ENCODE assay signal across 8 cellular contexts in genomic region chr3:107525101-107525953, GRCh38. TPM values are rescaled to one million over a fixed set of nuclear protein-coding genes. Genes with fewer than 3 reads are reported as not detected.
A peak's percentile ranks its signal among the peaks of the same experiment; 100 is the strongest.
DNase-seq lines count a peak whose midpoint lies in the region; ATAC-seq and TF ChIP-seq lines count a peak whose summit lies in the region.

No MANE protein-coding gene starts in this region.

- H3K4me3 ChIP-seq in AG10803 (ENCODE audit: low read length): peak overlapping the region; percentile 91
- H3K4me3 ChIP-seq in GM23338: peak overlapping the region; percentile 92
- peak overlapping the region; percentile 90 for H3K4me3 ChIP-seq in SJCRH30
- H3K4me3 ChIP-seq in adipocyte (ENCODE audit: low read length): peak overlapping the region; percentile 99
- peak overlapping the region; percentile 70 to 94 (median 91) for H3K4me3 ChIP-seq in heart right ventricle
- peak overlapping the region; percentile 61 for H3K4me3 ChIP-seq in ovary

- H2AFZ ChIP-seq in GM23338: peak overlapping the region; percentile 84

- H3K4me1 Mint-ChIP-seq in GM23338: peaks cover 12% of the 10 kb centered on the region; the same call in 2 of the 3 replicates

- WGBS in heart right ventricle, 2 donors: 1% methylated on average over 57 to 66 of the region's 66 CpGs
- WGBS in ovary, 3 donors: 1% methylated on average over 66 of the region's 66 CpGs

- H3K9me3 ChIP-seq in SJCRH30 (replicated peaks) (no peaks in the 10 kb centered on the region), adipocyte (ENCODE audit: control insufficient read depth, low read length) (no peaks in the 10 kb centered on the region), heart right ventricle (no peaks in the 10 kb centered on the region), ovary (no peaks in the 10 kb centered on the region)

- no peak for TF ChIP-seq POLR2A in ovary (IDR thresholded peaks at IDR 0.05)
- no peak for TF ChIP-seq POLR2A in GM18505 (IDR thresholded peaks at IDR 0.05; ENCODE audit: borderline replicate concordance, extremely low read depth, insufficient read depth, insufficient read length)

- TF ChIP-seq EP300 in ovary (IDR thresholded peaks at IDR 0.05): no peak

- TF ChIP-seq CTCF in AG10803 (conservative IDR thresholded peaks at IDR 0.05; ENCODE audit: low read length) (no peak), GM23338 (conservative IDR thresholded peaks at IDR 0.05; ENCODE audit: low read depth in 2 of 2) (no peak), heart right ventricle (IDR thresholded peaks at IDR 0.05) (no peak), ovary (IDR thresholded peaks at IDR 0.05) (no peak)

- ATAC-seq in GM23338 (peak; percentile 2; the same call in 1 of the 3 replicates), heart right ventricle (peak in 3 of 8 donors; percentile 11 to 24 (median 15)), GM18505 (IDR thresholded peaks at IDR 0.05; ENCODE audit: unreplicated experiment) (no peak)

- peaks cover 16% of the 10 kb centered on the region for H4K20me1 ChIP-seq in GM23338 (replicated peaks; ENCODE audit: insufficient read depth)

- peak overlapping the region; percentile 97 for H3K4me2 ChIP-seq in GM23338

- peak; percentile 24 for DNase-seq in AG10803 (ENCODE audit: low read depth)
- peak; percentile 52 for DNase-seq in GM23338 (ENCODE audit: low spot score)
- peak; percentile 31 to 42 for DNase-seq in SJCRH30
- DNase-seq in adipocyte (ENCODE audit: low read depth): peak; percentile 76
- peak; percentile 22 to 55 for DNase-seq in heart right ventricle
- peak; percentile 36 to 63 (median 55) for DNase-seq in ovary
- DNase-seq in NCI-H1092 treated with DMSO at 0.1 percent for 48 hours (lab: John Stamatoyannopoulos, UW): no peak

- H3K36me3 ChIP-seq in GM23338 (ENCODE audit: insufficient read depth) (peaks cover 4% of the 10 kb centered on the region; the same call in 1 of the 2 replicates), SJCRH30 (peaks cover 7% of the 10 kb centered on the region; the same call in 1 of the 2 replicates), adipocyte (ENCODE audit: control insufficient read depth, insufficient read depth, low read length, severe bottlenecking) (no peaks in the 10 kb centered on the region), heart right ventricle (peaks cover 0 to 12% (median 0%) of the 10 kb centered on the region in 9 donors), ovary (no peaks in the 10 kb centered on the region)

- H3K27me3 ChIP-seq in GM23338 (ENCODE audit: insufficient read depth) (peaks cover 16% of the 10 kb centered on the region), SJCRH30 (no peaks in the 10 kb centered on the region), adipocyte (replicated peaks; ENCODE audit: control insufficient read depth, insufficient read depth, low read length) (no peaks in the 10 kb centered on the region), heart right ventricle (no peaks in the 10 kb centered on the region), ovary (no peaks in the 10 kb centered on the region)

- H3F3A ChIP-seq in GM23338 (replicated peaks; ENCODE audit: low read depth): no peaks in the 10 kb centered on the region

- H3K9me3 Mint-ChIP-seq in GM23338: no peaks in the 10 kb centered on the region

- H3K9me2 ChIP-seq in GM23338 (ENCODE audit: insufficient read depth): no peaks in the 10 kb centered on the region

- H3K27ac Mint-ChIP-seq in GM23338: no peak overlapping the region

- intact Hi-C loops in heart right ventricle (cut with DNase I) (loop anchor here in 7 of 10 donors (2.0 to 10.0 kb wide), 4 partner anchors 93 to 291 kb away; no protein-coding TSS in a partner anchor), ovary (cut with DNase I) (loop anchor here in 3 of 4 donors (10.0 kb wide), 4 partner anchors 91 to 281 kb away; no protein-coding TSS in a partner anchor)

- H3K9ac ChIP-seq in adipocyte (ENCODE audit: low read length): peak overlapping the region; percentile 92

- H3K4me3 Mint-ChIP-seq in GM23338: peak overlapping the region; percentile 85

- peaks cover 45% of the 10 kb centered on the region for H3K79me2 ChIP-seq in GM23338 (replicated peaks; ENCODE audit: insufficient read depth)

- peaks cover 11% of the 10 kb centered on the region for H3K27me3 Mint-ChIP-seq in GM23338 (ENCODE audit: insufficient read depth, low read depth, poor library complexity)

- H3K27ac ChIP-seq in GM23338 (ENCODE audit: low read depth) (no peak overlapping the region), SJCRH30 (peak overlapping the region; percentile 32; the same call in 1 of the 2 replicates), heart right ventricle (peak overlapping the region in 9 of 10 donors; percentile 73 to 96 (median 95)), ovary (peak overlapping the region; percentile 86 to 96)

- H3K4me1 ChIP-seq in GM23338 (ENCODE audit: insufficient read depth): peaks cover 6% of the 10 kb centered on the region
- H3K4me1 ChIP-seq in SJCRH30: peaks cover 3% of the 10 kb centered on the region; the same call in 1 of the 2 replicates
- H3K4me1 ChIP-seq in adipocyte (ENCODE audit: control insufficient read depth, insufficient read depth, low read length): peaks cover 11% of the 10 kb centered on the region
- peaks cover 0 to 25% (median 14%) of the 10 kb centered on the region in 9 donors for H3K4me1 ChIP-seq in heart right ventricle
- peaks cover 4% of the 10 kb centered on the region for H3K4me1 ChIP-seq in ovary (ENCODE audit: insufficient read depth)

- H3K36me3 Mint-ChIP-seq in GM23338 (ENCODE audit: low read depth): peaks cover 16% of the 10 kb centered on the region

TF ChIP-seq in GM23338, 12 proteins besides CTCF, POLR2A, EP300 and RAD21:
- TF ChIP-seq ETS1 (IDR thresholded peaks at IDR 0.05): no peak
- TF ChIP-seq ZNF331 (CRISPR knock-in tag; IDR thresholded peaks at IDR 0.05; ENCODE audit: low read depth): no peak
- TF ChIP-seq JUNB (IDR thresholded peaks at IDR 0.05; ENCODE audit: unreplicated experiment): no peak
- no peak for TF ChIP-seq ZNF114 (CRISPR knock-in tag; IDR thresholded peaks at IDR 0.05)
- TF ChIP-seq NANOG (IDR thresholded peaks at IDR 0.05; ENCODE audit: borderline replicate concordance): no peak
- no peak for TF ChIP-seq STAT1 (IDR thresholded peaks at IDR 0.05; ENCODE audit: unreplicated experiment)
- TF ChIP-seq EZH2phosphoT487 (IDR thresholded peaks at IDR 0.05; ENCODE audit: unreplicated experiment): no peak

RNA-seq across cellular contexts. Expression of gene BBX, which starts 2.6 kb away (rescaled TPM):
- 35.2 and 82.2 TPM in 2 replicates for total RNA-seq in GM23338 (2014; rRNA removed; shearing (Covaris generic))
- polyA plus RNA-seq in GM23338 (2016; fragmentation: Nextera tagmentation; extraction: Ambion mirVana) (33.2 and 44.1 TPM in 2 replicates), heart right ventricle (10 to 100 TPM in 1 of 2 donors, 1 to 10 TPM in 1; 4.6 to 10.3 TPM), ovary (10 to 100 TPM; 15.8 to 41.0 TPM)
- total RNA-seq in SJCRH30 (2014; rRNA removed; shearing (Covaris generic)): 40.2 and 54.0 TPM in 2 replicates
- total RNA-seq in heart right ventricle (10 to 100 TPM; 21.3 to 49.8 (median 39.7) TPM), ovary (100 to 1,000 TPM in 2 of 7 donors, 10 to 100 TPM in 5; 61.8 to 114 (median 95.9) TPM)
